ENCODE assay signal across 9 cellular contexts in the genomic region with DNA sequence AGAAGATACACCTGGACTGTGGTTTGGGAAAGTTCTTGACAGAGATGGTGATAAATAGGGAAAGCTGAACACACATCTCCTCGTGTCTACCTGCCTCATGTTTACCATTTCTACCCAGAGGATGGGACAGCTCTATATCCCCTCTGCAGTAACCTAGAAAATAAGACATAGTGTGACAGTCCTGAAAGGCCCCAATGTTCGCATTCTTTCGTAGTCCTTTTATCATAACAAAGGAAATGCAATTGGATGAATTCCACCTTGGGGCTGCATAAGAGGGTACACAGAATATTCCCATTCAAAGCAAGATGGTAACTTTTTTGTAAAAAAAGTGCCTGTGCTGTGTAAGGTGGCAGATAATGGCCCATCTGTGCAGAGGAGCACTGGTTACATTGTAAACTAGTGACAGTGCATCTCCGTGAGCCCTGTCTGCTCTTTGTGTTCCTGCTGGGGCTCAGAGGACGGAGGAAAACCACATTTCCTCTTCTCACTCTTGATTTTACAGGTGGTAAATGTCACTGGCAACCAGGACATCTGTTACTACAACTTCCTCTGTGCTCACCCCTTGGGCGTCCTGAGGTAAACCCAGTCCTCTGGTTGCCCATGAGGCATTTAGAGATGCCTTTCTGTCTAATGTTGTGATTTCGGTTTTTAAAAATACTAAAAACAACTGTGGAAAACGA.
A peak's percentile ranks its signal among the peaks of the same experiment; 100 is the strongest.
DNase-seq lines count a peak whose midpoint lies in the region; ATAC-seq, FAIRE-seq and TF ChIP-seq lines count a peak whose summit lies in the region.
"Had no signal": no experiment of that assay in that cellular context is flagged by ENCODE, and none has a peak within 500 bp of the region (broad histone marks: within the 10 kb centered on the region; RNA-seq: fewer than 3 reads in every experiment).

No MANE protein-coding gene starts in this region.

- H3K4me3 ChIP-seq in OCI-LY3 (ENCODE audit: low read length) (peak overlapping the region; percentile 55), MG63 (no peak overlapping the region)
- H3K4me3 ChIP-seq: K562 had no signal

- H3K9ac ChIP-seq in OCI-LY3 (ENCODE audit: low read length): no peak overlapping the region; the same call in 1 of the 2 replicates

- H3K9me3 ChIP-seq in OCI-LY3 (ENCODE audit: insufficient read depth, low read length): no peaks in the 10 kb centered on the region
- H3K9me3 ChIP-seq in MG63: no peaks in the 10 kb centered on the region

- no peak for FAIRE-seq in H54 (lab: Jason Lieb, UNC)
- FAIRE-seq: K562 had no signal

- TF ChIP-seq CTCF in OCI-LY3 (IDR thresholded peaks at IDR 0.05; ENCODE audit: low read depth, low read length): no peak

- H2AFZ ChIP-seq in OCI-LY3 (ENCODE audit: low read depth, low read length): no peak overlapping the region; the same call in 1 of the 2 replicates

- H3K79me2 ChIP-seq in OCI-LY3 (ENCODE audit: low read length): no peaks in the 10 kb centered on the region

- no peaks in the 10 kb centered on the region; the same call in 1 of the 2 replicates for H4K20me1 ChIP-seq in OCI-LY3 (ENCODE audit: insufficient read depth, low read length)

- TF ChIP-seq POLR2A in H54 (IDR thresholded peaks at IDR 0.05; ENCODE audit: low read depth, low read length): no peak

- ATAC-seq in GM18867 (IDR thresholded peaks at IDR 0.05; ENCODE audit: unreplicated experiment) (peak; percentile 99), HG02852 (IDR thresholded peaks at IDR 0.05; ENCODE audit: unreplicated experiment) (peak; percentile 99)
- ATAC-seq: K562 had no signal

- 0 out of 2 replicates have a peak, but pooled peaks cover 6% of the 10 kb centered on the region for H3K27me3 ChIP-seq in OCI-LY3 (ENCODE audit: low read depth, low read length)
- peaks cover 1% of the 10 kb centered on the region; the same call in 1 of the 2 replicates for H3K27me3 ChIP-seq in MG63

- no peaks in the 10 kb centered on the region for H3K36me3 ChIP-seq in OCI-LY3 (replicated peaks; ENCODE audit: low read depth, low read length)
- no peaks in the 10 kb centered on the region for H3K36me3 ChIP-seq in MG63

- peak overlapping the region; percentile 82 for H3K4me2 ChIP-seq in OCI-LY3 (ENCODE audit: low read length)

- H3K27ac ChIP-seq in OCI-LY3 (ENCODE audit: low read length): peak overlapping the region; percentile 49

- DNase-seq in germinal center (ENCODE audit: low spot score): peak; percentile 73
- DNase-seq in NCI-H146 treated with DMSO at 0.1 percent for 48 hours (lab: John Stamatoyannopoulos, UW; ENCODE audit: unreplicated experiment): no peak
- DNase-seq in H54 (ENCODE audit: insufficient read length, low spot score): no peak
- no peak for DNase-seq in MG63
- no peak for DNase-seq in amygdala (lab: John Stamatoyannopoulos, UW)

- H3K4me1 ChIP-seq in OCI-LY3 (ENCODE audit: low read length): peaks cover 20% of the 10 kb centered on the region
